Comparison of ENCODE assay signal across 17 cellular contexts in the genomic region with DNA sequence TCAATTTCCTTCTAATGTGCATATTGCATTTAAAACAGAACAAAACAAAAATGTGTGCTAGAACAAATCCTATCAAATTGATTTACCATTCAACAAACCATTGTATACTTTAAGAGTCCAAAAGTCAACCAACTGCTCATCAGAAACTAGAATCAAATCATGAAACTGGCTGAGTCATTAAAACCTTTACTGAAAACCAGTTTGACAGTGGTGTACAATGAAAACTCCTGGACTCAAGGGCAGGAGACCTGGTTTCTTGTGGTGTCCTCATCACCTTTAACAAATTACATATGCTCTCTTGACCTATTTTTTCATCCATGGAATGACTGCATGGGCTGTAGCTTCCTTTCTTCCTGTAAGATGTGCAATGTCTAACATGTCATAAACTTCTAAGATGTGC.
"Had no signal": no experiment of that assay in that cellular context is flagged by ENCODE, and none has a peak within 500 bp of the region (broad histone marks: within the 10 kb centered on the region; RNA-seq: fewer than 3 reads in every experiment).

No MANE protein-coding gene starts in this region.

- H3K9me3 ChIP-seq: gastroesophageal sphincter, prostate gland, right atrium auricular region, upper lobe of left lung had no signal

- H3K36me3 ChIP-seq: gastroesophageal sphincter, heart left ventricle, prostate gland, right atrium auricular region, upper lobe of left lung had no signal

- H3K27me3 Mint-ChIP-seq: activated CD4-positive, alpha-beta T cell treated with anti-CD3 and anti-CD28 coated beads, Interleukin-2, amount 10 ng/mL, durations not matched to agents 24 days and 14 days; activated naive CD4-positive, alpha-beta T cell treated with anti-CD3 and anti-CD28 coated beads, Interleukin-2, amount 10 ng/mL, durations not matched to agents 7 days and 5 days; naive thymus-derived CD8-positive, alpha-beta T cell had no signal

- H3K4me1 Mint-ChIP-seq: activated CD4-positive, alpha-beta memory T cell treated with anti-CD3 and anti-CD28 coated beads, Interleukin-2, amount 10 ng/mL, durations not matched to agents 7 days and 5 days; activated CD4-positive, alpha-beta T cell treated with anti-CD3 and anti-CD28 coated beads, Interleukin-2, amount 10 ng/mL, durations not matched to agents 24 days and 14 days; activated naive CD4-positive, alpha-beta T cell treated with anti-CD3 and anti-CD28 coated beads, Interleukin-2, amount 10 ng/mL, durations not matched to agents 7 days and 5 days had no signal

- H3K4me3 ChIP-seq: coronary artery, gastroesophageal sphincter, heart left ventricle, prostate gland, right atrium auricular region, upper lobe of left lung had no signal

- DNase-seq: activated CD4-positive, alpha-beta memory T cell treated with anti-CD3 and anti-CD28 coated beads, Interleukin-2, amount 10 ng/mL, durations not matched to agents 7 days and 5 days; activated CD4-positive, alpha-beta T cell treated with anti-CD3 and anti-CD28 coated beads, Interleukin-2, amount 10 ng/mL, durations not matched to agents 24 days and 14 days; activated effector memory CD4-positive, alpha-beta T cell treated with Interleukin-2 at 50 U/mL for 16 hours; activated naive CD4-positive, alpha-beta T cell treated with anti-CD3 and anti-CD28 coated beads, Interleukin-2, amount 10 ng/mL, durations not matched to agents 7 days and 5 days; activated T-cell treated with anti-CD3 and anti-CD28 coated beads, Interleukin-2, amount 50 U/mL, for 72 hours; cerebellar nuclear complex; heart left ventricle; naive thymus-derived CD8-positive, alpha-beta T cell; stimulated activated CD4-positive, alpha-beta T cell treated with anti-CD3 and anti-CD28 coated beads, Interleukin-4, amount 100 ng/mL, for 24 hours; stimulated activated naive CD8-positive, alpha-beta T cell treated with anti-CD3 and anti-CD28 coated beads, Interleukin-15, Interleukin-2, amounts not matched to agents 100 U/mL and 50 U/mL, for 24 hours; upper lobe of left lung had no signal

- H3K4me3 Mint-ChIP-seq: activated CD4-positive, alpha-beta memory T cell treated with anti-CD3 and anti-CD28 coated beads, Interleukin-2, amount 10 ng/mL, durations not matched to agents 7 days and 5 days; activated CD4-positive, alpha-beta T cell treated with anti-CD3 and anti-CD28 coated beads, Interleukin-2, amount 10 ng/mL, durations not matched to agents 24 days and 14 days; activated naive CD4-positive, alpha-beta T cell treated with anti-CD3 and anti-CD28 coated beads, Interleukin-2, amount 10 ng/mL, durations not matched to agents 7 days and 5 days; activated T-cell treated with anti-CD3 and anti-CD28 coated beads, Interleukin-2, amount 50 U/mL, for 72 hours; mesothelial cell of epicardium; naive thymus-derived CD8-positive, alpha-beta T cell had no signal

- H3K36me3 Mint-ChIP-seq: activated naive CD4-positive, alpha-beta T cell treated with anti-CD3 and anti-CD28 coated beads, Interleukin-2, amount 10 ng/mL, durations not matched to agents 7 days and 5 days; mesothelial cell of epicardium had no signal

- H3K27ac ChIP-seq: coronary artery, gastroesophageal sphincter, heart left ventricle, prostate gland, right atrium auricular region, upper lobe of left lung had no signal

- FAIRE-seq: keratinocyte had no signal

- ATAC-seq: gastroesophageal sphincter; heart left ventricle; naive thymus-derived CD8-positive, alpha-beta T cell; stimulated activated naive CD8-positive, alpha-beta T cell treated with anti-CD3 and anti-CD28 coated beads, Interleukin-15, Interleukin-2, amounts not matched to agents 100 U/mL and 50 U/mL, for 24 hours had no signal

- H3K4me1 ChIP-seq: gastroesophageal sphincter, heart left ventricle, prostate gland, right atrium auricular region, upper lobe of left lung had no signal

- H3K27me3 ChIP-seq: gastroesophageal sphincter, heart left ventricle, right atrium auricular region, upper lobe of left lung had no signal

- H3K27ac Mint-ChIP-seq: activated CD4-positive, alpha-beta memory T cell treated with anti-CD3 and anti-CD28 coated beads, Interleukin-2, amount 10 ng/mL, durations not matched to agents 7 days and 5 days; activated CD4-positive, alpha-beta T cell treated with anti-CD3 and anti-CD28 coated beads, Interleukin-2, amount 10 ng/mL, durations not matched to agents 24 days and 14 days; activated naive CD4-positive, alpha-beta T cell treated with anti-CD3 and anti-CD28 coated beads, Interleukin-2, amount 10 ng/mL, durations not matched to agents 7 days and 5 days; activated T-cell treated with anti-CD3 and anti-CD28 coated beads, Interleukin-2, amount 50 U/mL, for 72 hours; mesothelial cell of epicardium; naive thymus-derived CD8-positive, alpha-beta T cell had no signal
